18 cellular contexts compared by ENCODE assay signal in the genomic region with DNA sequence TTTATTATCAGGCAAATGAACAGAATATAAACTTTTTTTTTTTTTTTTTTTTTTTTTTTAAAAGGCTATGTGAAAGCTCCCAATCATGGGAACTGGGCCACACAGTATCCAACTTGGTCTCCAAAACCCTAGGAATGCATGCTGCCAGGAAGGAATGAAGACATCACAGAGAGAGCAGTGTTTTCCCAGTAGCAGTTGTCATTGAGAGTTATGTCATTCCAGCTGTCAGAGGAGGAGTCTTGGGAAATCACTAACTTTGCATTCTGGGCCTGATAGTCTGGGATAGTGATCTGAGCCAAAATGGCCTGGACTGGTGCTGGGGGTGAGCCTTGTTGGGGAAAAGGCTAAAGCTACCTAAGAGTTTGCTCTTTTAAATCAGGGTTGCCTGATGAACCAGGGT.
"Had no signal": no experiment of that assay in that cellular context is flagged by ENCODE, and none has a peak within 500 bp of the region (broad histone marks: within the 10 kb centered on the region; RNA-seq: fewer than 3 reads in every experiment).

No MANE protein-coding gene starts in this region.

- H3K36me3 Mint-ChIP-seq: activated naive CD8-positive, alpha-beta T cell treated with anti-CD3 and anti-CD28 coated beads, Interleukin-2, amount 10 ng/mL, durations not matched to agents 7 days and 5 days; brain; natural killer cell; stimulated activated effector memory CD8-positive, alpha-beta T cell treated with anti-CD3 and anti-CD28 coated beads, Interleukin-12 subunit alpha, Interleukin-12 subunit beta, amount 100 ng/mL, for 72 hours; type B pancreatic cell had no signal

- H3K27me3 ChIP-seq: colonic mucosa, gastrocnemius medialis, neutrophil, stomach had no signal

- H3K79me2 ChIP-seq: parathyroid adenoma had no signal

- H3K9me3 ChIP-seq: colonic mucosa, gastrocnemius medialis, neutrophil had no signal

- H3K4me3 Mint-ChIP-seq: activated CD4-positive, alpha-beta T cell treated with anti-CD3 and anti-CD28 coated beads, Interleukin-2, amount 10 ng/mL, durations not matched to agents 7 days and 5 days; activated CD8-positive, alpha-beta T cell treated with anti-CD3 and anti-CD28 coated beads, Interleukin-2, amount 10 ng/mL, durations not matched to agents 7 days and 5 days; activated naive CD8-positive, alpha-beta T cell treated with anti-CD3 and anti-CD28 coated beads, Interleukin-2, amount 10 ng/mL, durations not matched to agents 7 days and 5 days; activated T-cell treated with anti-CD3 and anti-CD28 coated beads, Interleukin-2, amount 50 U/mL, for 24 hours; brain; central memory CD8-positive, alpha-beta T cell; natural killer cell; stimulated activated effector memory CD8-positive, alpha-beta T cell treated with anti-CD3 and anti-CD28 coated beads, Interleukin-12 subunit alpha, Interleukin-12 subunit beta, amount 100 ng/mL, for 72 hours; type B pancreatic cell had no signal

- H3K9me3 Mint-ChIP-seq: activated CD4-positive, alpha-beta T cell treated with anti-CD3 and anti-CD28 coated beads, Interleukin-2, amount 10 ng/mL, durations not matched to agents 7 days and 5 days; activated naive CD8-positive, alpha-beta T cell treated with anti-CD3 and anti-CD28 coated beads, Interleukin-2, amount 10 ng/mL, durations not matched to agents 7 days and 5 days; activated T-cell treated with anti-CD3 and anti-CD28 coated beads, Interleukin-2, amount 50 U/mL, for 24 hours; activated T-helper 2 cell treated with anti-CD3 and anti-CD28 coated beads, Interferon-gamma antibody, Interleukin-2, Interleukin-4, amounts not matched to agents 10 μg/mL and 5 μg/mL and 100 μg/mL, durations not matched to agents 14 hours and 24 hours and 36 hours; central memory CD8-positive, alpha-beta T cell; type B pancreatic cell had no signal

- H2AFZ ChIP-seq: parathyroid adenoma had no signal

- DNase-seq: activated CD4-positive, alpha-beta T cell treated with anti-CD3 and anti-CD28 coated beads, Interleukin-2, amount 10 ng/mL, durations not matched to agents 7 days and 5 days; activated CD4-positive, CD25-positive, alpha-beta regulatory T cell; activated CD8-positive, alpha-beta T cell treated with anti-CD3 and anti-CD28 coated beads, Interleukin-2, amount 10 ng/mL, durations not matched to agents 7 days and 5 days; activated naive CD4-positive, alpha-beta T cell treated with Interleukin-2 at 50 U/mL for 16 hours; activated naive CD8-positive, alpha-beta T cell treated with anti-CD3 and anti-CD28 coated beads, Interleukin-2, amount 10 ng/mL, durations not matched to agents 7 days and 5 days; activated T-cell treated with anti-CD3 and anti-CD28 coated beads, Interleukin-2, amount 50 U/mL, for 24 hours; colonic mucosa; gastrocnemius medialis; natural killer cell; stimulated activated CD4-positive, alpha-beta T cell treated with anti-CD3 and anti-CD28 coated beads, Interleukin-4, amount 100 ng/mL, for 24 hours; stomach had no signal

- H3K9ac ChIP-seq: parathyroid adenoma had no signal

- H3K27me3 Mint-ChIP-seq: brain; central memory CD8-positive, alpha-beta T cell; type B pancreatic cell had no signal

- H3K27ac Mint-ChIP-seq: activated CD4-positive, alpha-beta T cell treated with anti-CD3 and anti-CD28 coated beads, Interleukin-2, amount 10 ng/mL, durations not matched to agents 7 days and 5 days; activated CD8-positive, alpha-beta T cell treated with anti-CD3 and anti-CD28 coated beads, Interleukin-2, amount 10 ng/mL, durations not matched to agents 7 days and 5 days; activated naive CD8-positive, alpha-beta T cell treated with anti-CD3 and anti-CD28 coated beads, Interleukin-2, amount 10 ng/mL, durations not matched to agents 7 days and 5 days; activated T-cell treated with anti-CD3 and anti-CD28 coated beads, Interleukin-2, amount 50 U/mL, for 24 hours; activated T-helper 2 cell treated with anti-CD3 and anti-CD28 coated beads, Interferon-gamma antibody, Interleukin-2, Interleukin-4, amounts not matched to agents 10 μg/mL and 5 μg/mL and 100 μg/mL, durations not matched to agents 14 hours and 24 hours and 36 hours; natural killer cell; stimulated activated effector memory CD8-positive, alpha-beta T cell treated with anti-CD3 and anti-CD28 coated beads, Interleukin-12 subunit alpha, Interleukin-12 subunit beta, amount 100 ng/mL, for 72 hours; type B pancreatic cell had no signal

- H3K4me3 ChIP-seq: colonic mucosa, gastrocnemius medialis, stomach had no signal

- H3K36me3 ChIP-seq: colonic mucosa, gastrocnemius medialis, neutrophil, stomach had no signal

- H3K27ac ChIP-seq: colonic mucosa, gastrocnemius medialis, neutrophil, parathyroid adenoma, stomach had no signal

- H3K4me1 ChIP-seq: colonic mucosa, gastrocnemius medialis, parathyroid adenoma, stomach had no signal

- H3K4me1 Mint-ChIP-seq: activated CD4-positive, alpha-beta T cell treated with anti-CD3 and anti-CD28 coated beads, Interleukin-2, amount 10 ng/mL, durations not matched to agents 7 days and 5 days; activated naive CD8-positive, alpha-beta T cell treated with anti-CD3 and anti-CD28 coated beads, Interleukin-2, amount 10 ng/mL, durations not matched to agents 7 days and 5 days; brain; central memory CD8-positive, alpha-beta T cell; natural killer cell; stimulated activated effector memory CD8-positive, alpha-beta T cell treated with anti-CD3 and anti-CD28 coated beads, Interleukin-12 subunit alpha, Interleukin-12 subunit beta, amount 100 ng/mL, for 72 hours had no signal
